Comparison of ENCODE assay signal across 8 cellular contexts in the genomic region with DNA sequence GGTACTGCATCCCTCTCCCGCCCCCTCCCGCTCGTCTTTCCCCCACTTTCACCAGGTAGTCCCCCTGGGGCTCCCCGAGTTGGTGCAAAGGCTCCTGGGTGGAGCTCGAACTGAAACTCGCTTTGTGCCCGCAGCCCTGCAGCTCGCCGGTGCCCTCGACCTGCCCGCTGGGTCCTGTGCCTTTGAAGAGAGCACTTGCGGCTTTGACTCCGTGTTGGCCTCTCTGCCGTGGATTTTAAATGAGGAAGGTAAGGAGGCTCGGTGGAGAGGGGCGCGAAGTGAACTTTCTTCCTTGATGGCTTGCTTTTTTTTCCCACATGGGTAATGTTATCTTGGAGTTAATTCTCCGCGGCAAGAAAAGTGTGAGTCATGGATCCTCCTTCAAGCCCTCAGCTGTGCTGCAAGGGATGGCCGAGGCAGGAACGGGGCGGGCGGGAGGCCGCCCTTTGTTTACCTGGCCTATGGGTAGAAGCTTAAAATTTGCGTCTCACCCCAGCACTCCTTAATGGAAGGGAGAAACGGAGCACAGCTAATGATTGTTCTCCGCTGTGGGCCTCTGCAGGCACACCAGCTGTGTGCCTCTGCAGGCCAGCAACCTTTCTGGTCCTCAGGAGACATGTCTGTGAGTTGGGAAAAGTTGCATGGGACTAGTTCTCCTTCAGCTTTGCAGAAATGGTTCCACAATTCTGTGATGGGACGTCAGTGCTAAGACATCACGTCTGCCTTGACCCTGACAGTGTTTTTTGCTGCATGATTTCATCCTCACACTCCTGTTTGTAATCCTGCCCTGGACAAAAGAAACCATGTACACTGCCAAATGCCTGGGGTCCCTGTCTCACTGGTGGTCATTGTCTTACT. TPM values are rescaled to one million over a fixed set of nuclear protein-coding genes. Genes with fewer than 3 reads are reported as not detected.
DNase-seq lines count a peak whose midpoint lies in the region; TF ChIP-seq lines count a peak whose summit lies in the region.

No MANE protein-coding gene starts in this region.

- TF ChIP-seq CTCF in WI38 (IDR thresholded peaks at IDR 0.05; ENCODE audit: low read depth, low read length) (no peak), cardiac muscle cell (IDR thresholded peaks at IDR 0.05; ENCODE audit: low read depth, low read length) (no peak), prostate gland (IDR thresholded peaks at IDR 0.05) (no peak)

- DNase-seq in EH (ENCODE audit: low read depth) (peak; percentile 62), cardiac muscle cell (ENCODE audit: low read depth in 1 of 2, low spot score in 1 of 2) (peak; percentile 14 to 55), prostate gland (ENCODE audit: low spot score) (no peak), SW480 (ENCODE audit: low spot score) (no peak), NCI-H1436 treated with DMSO at 0.1 percent for 48 hours (lab: John Stamatoyannopoulos, UW) (no peak), cortex of kidney (lab: John Stamatoyannopoulos, UW) (no peak)
- DNase-seq in stimulated activated CD4-positive, alpha-beta T cell treated with anti-CD3 and anti-CD28 coated beads, Interleukin-12 subunit alpha, Interleukin-12 subunit beta, amount 100 ng/mL, for 4 hours = no peak

- H3K27ac ChIP-seq in cardiac muscle cell (no peak overlapping the region), prostate gland (peak overlapping the region; percentile 57 to 77)

- H3K4me1 ChIP-seq in cardiac muscle cell (ENCODE audit: low read depth) (no peaks in the 10 kb centered on the region), prostate gland (replicated peaks) (no peaks in the 10 kb centered on the region)

- H3K27me3 ChIP-seq in cardiac muscle cell (peaks cover 47% of the 10 kb centered on the region), prostate gland (replicated peaks; ENCODE audit: insufficient read depth) (no peaks in the 10 kb centered on the region)

- WGBS in prostate gland = 39% methylated on average over 26 of the region's 29 CpGs

- H3K4me3 ChIP-seq in WI38 (ENCODE audit: low read depth, low read length) (peak overlapping the region; percentile 56), cardiac muscle cell (peak overlapping the region; percentile 10), prostate gland (peak overlapping the region; percentile 25 to 31)

- intact Hi-C loops in prostate gland (cut with DNase I) = loop anchor here (5.0 to 10.0 kb wide), 3 partner anchors 38 to 370 kb away; a partner anchor contains a TSS

- TF ChIP-seq POLR2A in prostate gland (IDR thresholded peaks at IDR 0.05) = no peak

- H3K36me3 ChIP-seq in cardiac muscle cell (no peaks in the 10 kb centered on the region), prostate gland (no peaks in the 10 kb centered on the region)

- H3K9me3 ChIP-seq in cardiac muscle cell (ENCODE audit: low read depth) (no peaks in the 10 kb centered on the region), prostate gland (no peaks in the 10 kb centered on the region)

RNA-seq across cellular contexts. Expression of a gene that starts 1.0 kb away (rescaled TPM):
- 0.32 and 0.54 TPM in 2 replicates for total RNA-seq in cardiac muscle cell
- polyA plus RNA-seq in cardiac muscle cell = 0.51 and 1.1 TPM in 2 replicates
- total RNA-seq in prostate gland = 10 to 100 TPM in 1 of 2 donors, 1 to 10 TPM in 1; 4.2 to 33.8 TPM

Comparison
In these comparisons a context has a peak if more than half of its experiments do, and no peak if none do; other contexts are left out.
1. DNase-seq: peak in EH (single experiment) and cardiac muscle cell (2 of 2); none in prostate gland (single experiment), SW480 (single experiment), NCI-H1436 treated with DMSO at 0.1 percent for 48 hours (single experiment), cortex of kidney (single experiment) and stimulated activated CD4-positive, alpha-beta T cell treated with anti-CD3 and anti-CD28 coated beads, Interleukin-12 subunit alpha, Interleukin-12 subunit beta, amount 100 ng/mL, for 4 hours (single experiment).
2. Peak in every context shown above with its lines, with median percentiles within 50 percentile points of each other: H3K4me3 ChIP-seq.